10 cellular contexts compared by ENCODE assay signal in genomic region chr18:80210312-80211083, GRCh38. TPM values are rescaled to one million over a fixed set of nuclear protein-coding genes. Genes with fewer than 3 reads are reported as not detected.
DNase-seq lines count a peak whose midpoint lies in the region; ATAC-seq and TF ChIP-seq lines count a peak whose summit lies in the region.
"Had no signal": no experiment of that assay in that cellular context is flagged by ENCODE, and none has a peak within 500 bp of the region (broad histone marks: within the 10 kb centered on the region; RNA-seq: fewer than 3 reads in every experiment).

No MANE protein-coding gene starts in this region.

- intact Hi-C loops in tibial artery (cut with DNase I; ENCODE audit: low total_unique reads): no loop called here

- TF ChIP-seq CTCF in HEK293 (tag by site-specific recombination; IDR thresholded peaks at IDR 0.05) (no peak), tibial artery (IDR thresholded peaks at IDR 0.05) (no peak)

- DNase-seq in LHCN-M2 (ENCODE audit: low read depth) (peak; percentile 22), left lobe of liver (ENCODE audit: low spot score) (peak; percentile 32), NCI-H1436 treated with DMSO at 0.1 percent for 48 hours (lab: John Stamatoyannopoulos, UW) (no peak), inferior parietal cortex (ENCODE audit: extremely low spot score) (no peak), tibial artery (no peak)
- no peak for DNase-seq in stimulated activated naive CD4-positive, alpha-beta T cell (lab: John Stamatoyannopoulos, UW)
- DNase-seq: stimulated activated CD4-positive, alpha-beta T cell treated with anti-CD3 and anti-CD28 coated beads, Interleukin-15, amount 100 ng/mL, for 24 hours had no signal

- H3K9me3 ChIP-seq in HEK293 (ENCODE audit: control insufficient read depth, insufficient read depth, low read depth, low read length): no peaks in the 10 kb centered on the region
- no peaks in the 10 kb centered on the region for H3K9me3 ChIP-seq in tibial artery
- H3K9me3 ChIP-seq: thoracic aorta had no signal

- peak; percentile 68 for ATAC-seq in GM18867 (IDR thresholded peaks at IDR 0.05; ENCODE audit: unreplicated experiment)
- peak; percentile 47 for ATAC-seq in left lobe of liver

- H3K27ac ChIP-seq in HEK293 (ENCODE audit: extremely low read depth, low read depth, low read length) (no peak overlapping the region), tibial artery (no peak overlapping the region)
- H3K27ac ChIP-seq: thoracic aorta had no signal

- H3K4me1 ChIP-seq in HEK293 (ENCODE audit: control insufficient read depth, insufficient read depth, low read length): peaks cover 7% of the 10 kb centered on the region
- H3K4me1 ChIP-seq in tibial artery: no peaks in the 10 kb centered on the region

- H3K36me3 ChIP-seq in HEK293 (ENCODE audit: control insufficient read depth in 2 of 2, insufficient read depth in 1 of 2, low read length in 2 of 2) (no peaks in the 10 kb centered on the region), tibial artery (no peaks in the 10 kb centered on the region)
- H3K36me3 ChIP-seq: thoracic aorta had no signal

- no peaks in the 10 kb centered on the region for H3K27me3 ChIP-seq in tibial artery

- no peak overlapping the region for H3K4me3 ChIP-seq in HEK293 (ENCODE audit: low read depth, low read length)
- no peak overlapping the region for H3K4me3 ChIP-seq in tibial artery
- H3K4me3 ChIP-seq: thoracic aorta had no signal

- CTCF ChIA-PET in HEK293 (lab: Yijun Ruan, JAX): interaction anchor here (1.3 to 1.7 kb wide), 2 partner anchors 39 to 53 kb away, joined by 4 to 7 read pairs; no protein-coding TSS in a partner anchor

- POLR2A ChIA-PET in HEK293 (lab: Yijun Ruan, JAX): no interaction called here

TF ChIP-seq in HEK293, 187 proteins besides CTCF, POLR2A, EP300 and RAD21:
- TF ChIP-seq SP7 (tag by site-specific recombination; IDR thresholded peaks at IDR 0.05) (no peak), ZNF19 (tag by site-specific recombination; IDR thresholded peaks at IDR 0.05; ENCODE audit: low read depth) (no peak), ZNF391 (tag by site-specific recombination; IDR thresholded peaks at IDR 0.05; ENCODE audit: borderline replicate concordance, low read depth) (no peak), ZNF677 (tag by site-specific recombination; IDR thresholded peaks at IDR 0.05) (peak; percentile 93)

RNA-seq across cellular contexts. Expression of gene PARD6G, which starts 36.8 kb away (rescaled TPM):
- total RNA-seq in LHCN-M2 (2014; rRNA removed): 1.6 and 2.8 TPM in 2 replicates
- polyA plus RNA-seq in LHCN-M2 (2012): 2.5 TPM
- total RNA-seq in left lobe of liver: 2.3 TPM

Comparison
In these comparisons a context has a peak if more than half of its experiments do, and no peak if none do; other contexts are left out.
1. DNase-seq: peak in LHCN-M2 (single experiment) and left lobe of liver (single experiment); none in stimulated activated naive CD4-positive, alpha-beta T cell (0 of 6), NCI-H1436 treated with DMSO at 0.1 percent for 48 hours (single experiment), inferior parietal cortex (single experiment) and tibial artery (0 of 2).